Comparison of ENCODE assay signal across 16 cellular contexts in the genomic region with DNA sequence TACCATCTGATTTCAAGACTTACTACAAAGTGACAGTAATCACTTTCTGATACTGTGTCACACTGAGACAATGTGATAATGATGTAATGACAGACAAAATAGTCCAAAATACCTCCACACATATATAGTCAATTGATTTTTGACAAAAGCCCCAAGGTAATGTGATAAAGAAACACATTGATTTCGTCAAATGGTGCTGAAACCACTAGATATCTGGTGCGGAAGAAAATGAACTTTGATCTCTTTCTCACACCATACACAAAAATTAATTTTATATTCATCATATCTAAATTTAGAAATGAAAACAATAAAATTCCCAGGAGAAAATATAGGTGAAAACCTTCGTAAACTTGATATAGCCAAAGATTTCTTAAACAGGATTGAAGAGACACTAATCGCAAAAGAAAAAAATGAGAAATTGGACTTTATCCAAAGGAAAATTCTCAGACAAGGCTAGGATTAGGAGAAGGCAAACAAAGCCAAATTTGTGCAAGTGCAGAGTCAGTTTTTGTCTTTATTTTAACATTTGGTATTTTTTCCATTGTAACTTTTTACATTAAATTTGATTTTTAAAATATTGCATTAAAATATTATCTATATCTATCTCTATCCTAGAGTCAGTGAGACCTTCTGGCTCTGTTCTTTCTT.
DNase-seq lines count a peak whose midpoint lies in the region; ATAC-seq and TF ChIP-seq lines count a peak whose summit lies in the region.
"Had no signal": no experiment of that assay in that cellular context is flagged by ENCODE, and none has a peak within 500 bp of the region (broad histone marks: within the 10 kb centered on the region; RNA-seq: fewer than 3 reads in every experiment).

No MANE protein-coding gene starts in this region.

- TF ChIP-seq POLR2A in spleen (IDR thresholded peaks at IDR 0.05) = no peak

- intact Hi-C loops in spleen (cut with DNase I; ENCODE audit: low total_unique reads) = no loop called here

- peaks cover 0 to 16% (median 10%) of the 10 kb centered on the region in 8 donors for H3K9me3 ChIP-seq in spleen
- H3K9me3 ChIP-seq: HAP-1 had no signal

- H3K36me3 ChIP-seq in brain microvascular endothelial cell (replicated peaks) = no peaks in the 10 kb centered on the region
- no peaks in the 10 kb centered on the region for H3K36me3 ChIP-seq in spleen
- H3K36me3 ChIP-seq: BLaER1 treated with 17β-estradiol and CSF1 and Interleukin-3, amounts not matched to agents 10 nM and 100 nM; HAP-1 had no signal

- no peak for ATAC-seq in GM21447 (IDR thresholded peaks at IDR 0.05; ENCODE audit: unreplicated experiment)
- ATAC-seq: CD8-positive, alpha-beta T cell had no signal

- H3K4me3 Mint-ChIP-seq in HFFc6 = no peak overlapping the region
- H3K4me3 Mint-ChIP-seq: B cell; CD8-positive, alpha-beta T cell had no signal

- WGBS in spleen, 5 donors = 64 to 91% (median 86%) methylated on average over 4 of the region's 4 CpGs

- H3K4me1 Mint-ChIP-seq in HFFc6 (ENCODE audit: low read depth) = peaks cover 50% of the 10 kb centered on the region
- H3K4me1 Mint-ChIP-seq: B cell had no signal

- in situ Hi-C loops in brain microvascular endothelial cell (cut with HindIII; ENCODE audit: low pct_ligation_motif_present, low sequenced_read_pairs) = no loop called here

- TF ChIP-seq CTCF in HFFc6 (IDR thresholded peaks at IDR 0.05) (no peak), brain microvascular endothelial cell (IDR thresholded peaks at IDR 0.05; ENCODE audit: low read depth, low read length, missing control alignments) (no peak), spleen (IDR thresholded peaks at IDR 0.05 in 8 of 11, conservative IDR thresholded peaks at IDR 0.05 in 3 of 11) (no peak)

- peaks cover 11% of the 10 kb centered on the region; the same call in 1 of the 2 replicates for H3K36me3 Mint-ChIP-seq in HFFc6 (ENCODE audit: low read depth)
- H3K36me3 Mint-ChIP-seq: CD8-positive, alpha-beta T cell had no signal

- H3K27ac ChIP-seq in brain microvascular endothelial cell (peak overlapping the region; percentile 92), spleen (no peak overlapping the region)
- H3K27ac ChIP-seq: BLaER1 treated with 17β-estradiol and CSF1 and Interleukin-3, amounts not matched to agents 10 nM and 100 nM; HL-60 had no signal

- no peaks in the 10 kb centered on the region for H3K27me3 ChIP-seq in brain microvascular endothelial cell (replicated peaks)
- no peaks in the 10 kb centered on the region for H3K27me3 ChIP-seq in spleen (replicated peaks in 1 of 7)
- H3K27me3 ChIP-seq: BLaER1 treated with 17β-estradiol and CSF1 and Interleukin-3, amounts not matched to agents 10 nM and 100 nM had no signal

- H3K4me3 ChIP-seq in brain microvascular endothelial cell (ENCODE audit: low read depth, low read length) (no peak overlapping the region), spleen (no peak overlapping the region)
- H3K4me3 ChIP-seq: BLaER1 treated with 17β-estradiol and CSF1 and Interleukin-3, amounts not matched to agents 10 nM and 100 nM; HAP-1 had no signal

- no peak for DNase-seq in HFFc6
- DNase-seq in brain microvascular endothelial cell = no peak
- DNase-seq in iris pigment epithelial cell (ENCODE audit: low read depth) = peak; percentile 34
- DNase-seq in NCI-H146 treated with DMSO at 0.1 percent for 48 hours (lab: John Stamatoyannopoulos, UW; ENCODE audit: unreplicated experiment) = no peak
- DNase-seq in stimulated activated CD4-positive, alpha-beta T cell treated with anti-CD3 and anti-CD28 coated beads, Interleukin-2, amount 100 ng/mL, for 24 hours = no peak
- no peak for DNase-seq in spleen
- DNase-seq: 8988T; Calu3; CD8-positive, alpha-beta T cell; DMS79 treated with DMSO at 0.1 percent for 48 hours; GF-D8 had no signal

- peaks cover 0 to 5% (median 0%) of the 10 kb centered on the region in 6 donors for H3K4me1 ChIP-seq in spleen
- H3K4me1 ChIP-seq: HAP-1 had no signal

- H3K27ac Mint-ChIP-seq in HFFc6 = peak overlapping the region; percentile 97
- H3K27ac Mint-ChIP-seq: B cell; CD8-positive, alpha-beta T cell had no signal

- H3K27me3 Mint-ChIP-seq in HFFc6 (ENCODE audit: insufficient read depth) = peaks cover 3% of the 10 kb centered on the region; the same call in 1 of the 2 replicates
- H3K27me3 Mint-ChIP-seq: B cell had no signal

- H3K9me3 Mint-ChIP-seq in HFFc6 = peaks cover 6% of the 10 kb centered on the region; the same call in 1 of the 2 replicates
